Comparison of ENCODE assay signal across 2 cellular contexts in the genomic region with DNA sequence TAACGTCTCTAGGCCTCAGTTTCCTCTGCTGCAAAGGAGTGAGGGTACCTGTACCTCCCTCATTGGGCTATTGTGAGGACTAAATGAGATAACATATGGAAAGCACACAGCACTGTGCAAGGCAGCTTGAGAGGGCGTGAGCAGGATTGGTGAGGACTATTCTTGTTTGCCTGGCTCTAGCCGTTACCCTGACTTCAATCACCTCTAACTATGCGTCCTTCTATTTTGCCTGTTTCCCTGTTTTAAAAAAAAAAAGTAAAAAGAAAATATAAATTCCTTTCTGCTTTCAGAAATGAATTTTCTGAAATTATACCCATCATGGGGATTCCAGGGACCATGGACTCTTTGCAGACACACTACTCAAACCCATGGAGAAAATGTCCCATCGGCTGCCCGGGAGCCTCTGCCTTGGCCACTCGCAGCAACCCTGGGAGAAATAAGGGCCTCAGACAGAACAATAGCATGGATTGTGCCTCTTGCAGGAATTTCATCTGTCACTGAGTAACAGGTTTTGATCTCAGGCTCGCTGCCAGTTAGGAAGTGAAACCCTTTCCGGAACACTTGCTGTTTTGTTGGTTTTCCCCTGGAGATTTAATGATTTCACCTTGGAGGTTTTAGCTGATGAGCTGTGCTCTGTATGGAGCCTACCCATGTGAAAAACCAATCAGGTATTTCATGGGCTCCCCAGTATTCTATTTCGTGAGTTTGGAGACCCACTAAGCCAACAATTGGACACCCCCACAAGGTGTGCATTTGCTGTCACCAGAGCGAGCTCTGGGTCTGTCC.
TF ChIP-seq lines count a peak whose summit lies in the region.

No MANE protein-coding gene starts in this region.

TF ChIP-seq in SK-N-SH, 30 proteins besides CTCF, POLR2A, EP300 and RAD21 (continued from another document):
- peak; percentile 53 for TF ChIP-seq NFIC (IDR thresholded peaks at IDR 0.05; ENCODE audit: borderline replicate concordance)
TF ChIP-seq in SK-N-SH: peak in this region for 4.

TF ChIP-seq in SK-N-SH treated with all-trans-retinoic acid at 6 μM for 48 hours, 23 proteins besides CTCF, POLR2A, EP300 and RAD21 (continued from another document):
- TF ChIP-seq, protein P1, sequence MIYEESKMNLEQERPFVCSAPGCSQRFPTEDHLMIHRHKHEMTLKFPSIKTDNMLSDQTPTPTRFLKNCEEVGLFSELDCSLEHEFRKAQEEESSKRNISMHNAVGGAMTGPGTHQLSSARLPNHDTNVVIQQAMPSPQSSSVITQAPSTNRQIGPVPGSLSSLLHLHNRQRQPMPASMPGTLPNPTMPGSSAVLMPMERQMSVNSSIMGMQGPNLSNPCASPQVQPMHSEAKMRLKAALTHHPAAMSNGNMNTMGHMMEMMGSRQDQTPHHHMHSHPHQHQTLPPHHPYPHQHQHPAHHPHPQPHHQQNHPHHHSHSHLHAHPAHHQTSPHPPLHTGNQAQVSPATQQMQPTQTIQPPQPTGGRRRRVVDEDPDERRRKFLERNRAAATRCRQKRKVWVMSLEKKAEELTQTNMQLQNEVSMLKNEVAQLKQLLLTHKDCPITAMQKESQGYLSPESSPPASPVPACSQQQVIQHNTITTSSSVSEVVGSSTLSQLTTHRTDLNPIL (CRISPR knock-in tag; IDR thresholded peaks at IDR 0.05; ENCODE audit: low read depth) = no peak
- no peak for TF ChIP-seq ZNF8 (CRISPR knock-in tag; IDR thresholded peaks at IDR 0.05)
- no peak for TF ChIP-seq ZFP3 (CRISPR knock-in tag; IDR thresholded peaks at IDR 0.05)
- TF ChIP-seq ZNF565 (CRISPR knock-in tag; conservative IDR thresholded peaks at IDR 0.05; ENCODE audit: low read depth) = no peak
- TF ChIP-seq RARB (CRISPR knock-in tag; IDR thresholded peaks at IDR 0.05) = no peak
